In the genomic region with DNA sequence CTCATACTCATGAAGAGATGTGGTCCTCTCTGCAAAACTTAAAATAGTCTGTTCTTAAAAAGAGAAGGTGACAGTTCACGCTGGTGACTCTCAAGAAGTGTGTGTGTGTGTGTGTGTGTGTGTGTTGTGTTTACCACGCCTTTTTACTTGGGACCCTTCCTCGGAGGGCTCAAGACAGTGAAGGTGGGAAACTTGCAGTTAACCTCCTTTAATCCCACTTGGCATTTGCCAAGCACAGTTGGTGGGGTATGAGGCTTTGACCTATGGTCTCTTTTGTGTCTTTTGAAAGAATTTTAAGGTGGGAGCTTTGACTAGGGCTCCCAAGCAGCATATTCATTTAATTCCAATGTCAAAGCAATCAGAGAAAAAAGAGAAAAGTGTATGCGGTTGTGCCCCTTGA, we compare ENCODE assay signal across 15 cellular contexts.
DNase-seq lines count a peak whose midpoint lies in the region; ATAC-seq and TF ChIP-seq lines count a peak whose summit lies in the region.
"Had no signal": no experiment of that assay in that cellular context is flagged by ENCODE, and none has a peak within 500 bp of the region (broad histone marks: within the 10 kb centered on the region; RNA-seq: fewer than 3 reads in every experiment).

No MANE protein-coding gene starts in this region.

- no peaks in the 10 kb centered on the region for H3K9me3 Mint-ChIP-seq in nephron progenitor cell

- no peaks in the 10 kb centered on the region for H3K79me2 ChIP-seq in hepatocyte

- H3K4me3 ChIP-seq in SJCRH30 (peak overlapping the region; percentile 32; the same call in 1 of the 2 replicates), hepatocyte (no peak overlapping the region)
- H3K4me3 ChIP-seq: HAP-1, SJSA1 had no signal

- H3K4me2 ChIP-seq in hepatocyte: peak overlapping the region; percentile 75

- TF ChIP-seq CTCF in hepatocyte (IDR thresholded peaks at IDR 0.05; ENCODE audit: poor library complexity) (no peak), nephron progenitor cell (IDR thresholded peaks at IDR 0.05) (no peak)

- H2AFZ ChIP-seq in hepatocyte: no peak overlapping the region

- H3K9me2 ChIP-seq in hepatocyte (replicated peaks; ENCODE audit: insufficient read depth): no peaks in the 10 kb centered on the region

- H3K4me1 Mint-ChIP-seq in nephron progenitor cell: peaks cover 12% of the 10 kb centered on the region
- H3K4me1 Mint-ChIP-seq: CD8-positive, alpha-beta memory T cell had no signal

- 44% methylated on average over 4 of the region's 4 CpGs for WGBS in hepatocyte (ENCODE audit: low lambda C conversion rate, missing lambda C conversion rate)

- H3K27me3 ChIP-seq in SJCRH30 (no peaks in the 10 kb centered on the region), hepatocyte (peaks cover 24% of the 10 kb centered on the region)

- no peaks in the 10 kb centered on the region for H3K36me3 Mint-ChIP-seq in nephron progenitor cell (ENCODE audit: low read depth)
- H3K36me3 Mint-ChIP-seq: CD8-positive, alpha-beta memory T cell had no signal

- DNase-seq in SJCRH30 (no peak), hepatocyte (ENCODE audit: low spot score) (no peak), nephron progenitor cell (no peak), germinal center (ENCODE audit: low spot score) (no peak), NCI-H2171 treated with DMSO at 0.1 percent for 48 hours (lab: John Stamatoyannopoulos, UW) (no peak)
- DNase-seq: ACHN; CD8-positive, alpha-beta memory T cell; DMS79 treated with DMSO at 0.1 percent for 48 hours; NCI-H1105; NCI-H2081 treated with DMSO at 0.1 percent for 48 hours had no signal

- H3K9me3 ChIP-seq in SJCRH30 (replicated peaks): no peaks in the 10 kb centered on the region
- H3K9me3 ChIP-seq in hepatocyte (ENCODE audit: low read depth): no peaks in the 10 kb centered on the region
- H3K9me3 ChIP-seq: HAP-1, SJSA1 had no signal

- H3K4me3 Mint-ChIP-seq in nephron progenitor cell: peak overlapping the region; percentile 74
- H3K4me3 Mint-ChIP-seq: CD8-positive, alpha-beta memory T cell had no signal

- no peak for ATAC-seq in HG02870 (IDR thresholded peaks at IDR 0.05; ENCODE audit: unreplicated experiment)
- no peak for ATAC-seq in GM18517 (IDR thresholded peaks at IDR 0.05; ENCODE audit: unreplicated experiment)
- ATAC-seq: Panc1 had no signal

- H3K27ac Mint-ChIP-seq in nephron progenitor cell: no peak overlapping the region
- H3K27ac Mint-ChIP-seq: CD8-positive, alpha-beta memory T cell had no signal

- no peaks in the 10 kb centered on the region for H4K20me1 ChIP-seq in hepatocyte (ENCODE audit: insufficient read depth, poor library complexity, severe bottlenecking)

- H3K4me1 ChIP-seq in SJCRH30 (peaks cover 7% of the 10 kb centered on the region; the same call in 1 of the 2 replicates), hepatocyte (ENCODE audit: insufficient read depth) (no peaks in the 10 kb centered on the region)
- H3K4me1 ChIP-seq: HAP-1, SJSA1 had no signal

- H3K36me3 ChIP-seq in SJCRH30 (no peaks in the 10 kb centered on the region), hepatocyte (replicated peaks; ENCODE audit: insufficient read depth, low read depth) (peaks cover 2% of the 10 kb centered on the region)
- H3K36me3 ChIP-seq: HAP-1, SJSA1 had no signal

- peaks cover 25% of the 10 kb centered on the region for H3K27me3 Mint-ChIP-seq in nephron progenitor cell (ENCODE audit: low read depth, poor library complexity)
- H3K27me3 Mint-ChIP-seq: CD8-positive, alpha-beta memory T cell had no signal

- H3K27ac ChIP-seq in SJCRH30: peak overlapping the region; percentile 66
- no peak overlapping the region for H3K27ac ChIP-seq in hepatocyte
- H3K27ac ChIP-seq: SJSA1 had no signal
